1 cellular context compared by ENCODE assay signal in genomic region chr6:56753801-56754200, GRCh38.
TF ChIP-seq lines count a peak whose summit lies in the region.

No MANE protein-coding gene starts in this region.

TF ChIP-seq in GM23338, 12 proteins besides CTCF, POLR2A, EP300 and RAD21 (continued from another document):
- no peak for TF ChIP-seq ZNF462 (CRISPR knock-in tag; IDR thresholded peaks at IDR 0.05)
- TF ChIP-seq POLR2AphosphoS5 (IDR thresholded peaks at IDR 0.05; ENCODE audit: low read depth) = no peak
- TF ChIP-seq STAT1 (IDR thresholded peaks at IDR 0.05; ENCODE audit: unreplicated experiment) = no peak
- no peak for TF ChIP-seq ZNF114 (CRISPR knock-in tag; IDR thresholded peaks at IDR 0.05)
- no peak for TF ChIP-seq EZH2phosphoT487 (IDR thresholded peaks at IDR 0.05; ENCODE audit: unreplicated experiment)
- no peak for TF ChIP-seq CREB1 (CRISPR knock-in tag; IDR thresholded peaks at IDR 0.05; ENCODE audit: low read depth)
- TF ChIP-seq ZNF331 (CRISPR knock-in tag; IDR thresholded peaks at IDR 0.05; ENCODE audit: low read depth) = no peak
- TF ChIP-seq JUNB (IDR thresholded peaks at IDR 0.05; ENCODE audit: unreplicated experiment) = no peak
- no peak for TF ChIP-seq REST (IDR thresholded peaks at IDR 0.05; ENCODE audit: unreplicated experiment)
- TF ChIP-seq ETS1 (IDR thresholded peaks at IDR 0.05) = no peak
